8 cellular contexts compared by ENCODE assay signal in genomic region chr9:107737987-107738743, GRCh38.
DNase-seq lines count a peak whose midpoint lies in the region; ATAC-seq and FAIRE-seq lines count a peak whose summit lies in the region.

No MANE protein-coding gene starts in this region.

- H2BK15ac ChIP-seq in neuronal stem cell (ENCODE audit: low read length): no peak overlapping the region

- no peaks in the 10 kb centered on the region for H3K27me3 Mint-ChIP-seq in activated T-helper 17 cell treated with anti-CD3 and anti-CD28 coated beads, Interleukin-2, amount 50 U/mL, for 72 hours
- H3K27me3 Mint-ChIP-seq in T-helper 17 cell: peaks cover 9% of the 10 kb centered on the region

- no peak overlapping the region for H4K91ac ChIP-seq in neuronal stem cell (ENCODE audit: low read depth, low read length, poor library complexity)

- H3K27me3 ChIP-seq in neuronal stem cell (ENCODE audit: control insufficient read depth in 3 of 3, insufficient read depth in 3 of 3, low read depth in 1 of 3, low read length in 3 of 3): no peaks in the 10 kb centered on the region

- no peak overlapping the region for H4K8ac ChIP-seq in neuronal stem cell (ENCODE audit: low read depth, low read length)

- WGBS in neuronal stem cell (ENCODE audit: extremely low coverage in 2 of 2, insufficient read length in 2 of 2, insufficient replicate concordance in 1 of 2), 2 donors: no CpG with 5 or more reads among the region's 17 CpGs

- peak overlapping the region; percentile 57 for H3K9ac ChIP-seq in neuronal stem cell (ENCODE audit: low read depth, low read length, poor library complexity)

- H3K9me3 ChIP-seq in neuronal stem cell (replicated peaks in 1 of 2; ENCODE audit: control insufficient read depth in 2 of 2, insufficient read depth in 1 of 2, low read depth in 1 of 2, low read length in 2 of 2) (no peaks in the 10 kb centered on the region), T-helper 17 cell (ENCODE audit: control insufficient read depth, low read length, poor library complexity, severe bottlenecking) (no peaks in the 10 kb centered on the region)

- DNase-seq in COR-L47 (lab: John Stamatoyannopoulos, UW): peak; percentile 44
- DNase-seq in NCI-H2171 treated with DMSO at 0.1 percent for 48 hours (lab: John Stamatoyannopoulos, UW): peak; percentile 84
- no peak for DNase-seq in neuronal stem cell (ENCODE audit: low spot score)
- DNase-seq in T-helper 17 cell: no peak
- DNase-seq in amygdala (lab: John Stamatoyannopoulos, UW): no peak

- FAIRE-seq in endometrium (lab: Jason Lieb, UNC): peak; percentile 82

- H3K27ac Mint-ChIP-seq in activated T-helper 17 cell treated with anti-CD3 and anti-CD28 coated beads, Interleukin-2, amount 50 U/mL, for 72 hours: no peak overlapping the region
- no peak overlapping the region for H3K27ac Mint-ChIP-seq in T-helper 17 cell

- H3K4me2 ChIP-seq in neuronal stem cell (ENCODE audit: insufficient read depth, low read length, poor library complexity, severe bottlenecking): no peak overlapping the region

- H3K14ac ChIP-seq in neuronal stem cell (ENCODE audit: low read length): peak overlapping the region; percentile 61

- H3K4me1 ChIP-seq in neuronal stem cell (ENCODE audit: control insufficient read depth in 2 of 2, insufficient read depth in 1 of 2, low read depth in 1 of 2, low read length in 2 of 2): peaks cover 0 to 4% of the 10 kb centered on the region in 2 donors

- peak overlapping the region; percentile 53 for H2AFZ ChIP-seq in neuronal stem cell (ENCODE audit: low read length)

- no peaks in the 10 kb centered on the region for H3K36me3 Mint-ChIP-seq in activated T-helper 17 cell treated with anti-CD3 and anti-CD28 coated beads, Interleukin-2, amount 50 U/mL, for 72 hours (ENCODE audit: low read depth)
- H3K36me3 Mint-ChIP-seq in T-helper 17 cell (ENCODE audit: low read depth): no peaks in the 10 kb centered on the region

- no peaks in the 10 kb centered on the region for H3K36me3 ChIP-seq in neuronal stem cell (replicated peaks in 1 of 2; ENCODE audit: control insufficient read depth in 2 of 2, insufficient read depth in 2 of 2, low read length in 2 of 2)

- no peaks in the 10 kb centered on the region for H3K9me3 Mint-ChIP-seq in activated T-helper 17 cell treated with anti-CD3 and anti-CD28 coated beads, Interleukin-2, amount 50 U/mL, for 72 hours

- H3K27ac ChIP-seq in neuronal stem cell (replicated peaks; ENCODE audit: low read length): no peak overlapping the region

- no peak for ATAC-seq in activated T-helper 17 cell treated with anti-CD3 and anti-CD28 coated beads, Interleukin-2, amount 50 U/mL, for 72 hours (replicated peaks)
- no peak for ATAC-seq in T-helper 17 cell
- ATAC-seq in HG03354 (IDR thresholded peaks at IDR 0.05; ENCODE audit: poor library complexity, severe bottlenecking, unreplicated experiment): no peak

- H3K23ac ChIP-seq in neuronal stem cell (ENCODE audit: low read depth, low read length, poor library complexity): peak overlapping the region; percentile 35

- H3K79me1 ChIP-seq in neuronal stem cell (ENCODE audit: low read depth, low read length): no peaks in the 10 kb centered on the region

- H3K4me1 Mint-ChIP-seq in activated T-helper 17 cell treated with anti-CD3 and anti-CD28 coated beads, Interleukin-2, amount 50 U/mL, for 72 hours: no peaks in the 10 kb centered on the region
- peaks cover 3% of the 10 kb centered on the region for H3K4me1 Mint-ChIP-seq in T-helper 17 cell

- peak overlapping the region; percentile 6 for H2BK5ac ChIP-seq in neuronal stem cell (ENCODE audit: low read length)

- peak overlapping the region; percentile 77 for H2BK120ac ChIP-seq in neuronal stem cell (ENCODE audit: low read depth, low read length)

- H2BK12ac ChIP-seq in neuronal stem cell (ENCODE audit: low read length): no peak overlapping the region

- H2AK5ac ChIP-seq in neuronal stem cell (ENCODE audit: low read depth, low read length): no peak overlapping the region

- no peak overlapping the region for H3K4me3 ChIP-seq in neuronal stem cell (ENCODE audit: low read length in 2 of 2)

- H3K18ac ChIP-seq in neuronal stem cell (ENCODE audit: low read length): peak overlapping the region; percentile 87

- no peak overlapping the region for H3K4ac ChIP-seq in neuronal stem cell (ENCODE audit: low read length)

- no peak overlapping the region for H3K4me3 Mint-ChIP-seq in activated T-helper 17 cell treated with anti-CD3 and anti-CD28 coated beads, Interleukin-2, amount 50 U/mL, for 72 hours
- no peak overlapping the region for H3K4me3 Mint-ChIP-seq in T-helper 17 cell

Comparison
In these comparisons a context has a peak if more than half of its experiments do, and no peak if none do; other contexts are left out.
1. DNase-seq: peak in COR-L47 (single experiment) and NCI-H2171 treated with DMSO at 0.1 percent for 48 hours (single experiment); none in neuronal stem cell (single experiment), T-helper 17 cell (0 of 3) and amygdala (0 of 56).